23 cellular contexts compared by ENCODE assay signal in the genomic region with DNA sequence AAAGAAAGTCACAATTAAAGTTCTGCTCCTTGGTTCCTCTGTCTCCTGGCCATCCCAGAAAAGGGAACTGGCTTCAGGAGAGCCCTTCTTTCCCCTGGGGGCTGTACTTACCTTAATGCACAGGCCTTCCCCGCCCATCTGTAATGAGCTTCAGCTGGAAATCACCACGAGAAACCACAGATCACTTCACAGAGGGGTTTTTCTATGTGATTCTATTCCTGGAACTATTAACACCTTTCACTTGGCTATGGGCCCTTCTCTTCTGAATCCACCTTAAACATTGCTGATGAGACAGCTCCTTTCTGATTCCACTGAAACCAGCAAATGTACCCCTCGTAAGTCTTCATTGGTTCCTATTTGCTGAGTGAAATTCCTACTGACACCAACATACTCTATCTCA.
DNase-seq lines count a peak whose midpoint lies in the region; ATAC-seq, FAIRE-seq and TF ChIP-seq lines count a peak whose summit lies in the region.
"Had no signal": no experiment of that assay in that cellular context is flagged by ENCODE, and none has a peak within 500 bp of the region (broad histone marks: within the 10 kb centered on the region; RNA-seq: fewer than 3 reads in every experiment).

No MANE protein-coding gene starts in this region.

- H3K36me3 ChIP-seq in OCI-LY3 (replicated peaks; ENCODE audit: low read depth, low read length): no peaks in the 10 kb centered on the region
- H3K36me3 ChIP-seq: gastrocnemius medialis had no signal

- peak overlapping the region; percentile 67 for H3K4me3 ChIP-seq in OCI-LY3 (ENCODE audit: low read length)
- H3K4me3 ChIP-seq: gastrocnemius medialis had no signal

- ATAC-seq in GM19452 (IDR thresholded peaks at IDR 0.05; ENCODE audit: unreplicated experiment): peak; percentile 58
- ATAC-seq in HG02885 (IDR thresholded peaks at IDR 0.05; ENCODE audit: poor library complexity, unreplicated experiment): peak; percentile 63
- ATAC-seq: activated CD4-positive, alpha-beta T cell treated with anti-CD3 and anti-CD28 coated beads for 36 hours; gastrocnemius medialis; right cardiac atrium had no signal

- no peaks in the 10 kb centered on the region for H3K79me2 ChIP-seq in OCI-LY3 (ENCODE audit: low read length)

- no peaks in the 10 kb centered on the region for H3K27me3 ChIP-seq in OCI-LY3 (ENCODE audit: low read depth, low read length)
- H3K27me3 ChIP-seq: gastrocnemius medialis had no signal

- H3K9ac ChIP-seq in OCI-LY3 (ENCODE audit: low read length): peak overlapping the region; percentile 32; the same call in 1 of the 2 replicates

- TF ChIP-seq CTCF in OCI-LY3 (IDR thresholded peaks at IDR 0.05; ENCODE audit: low read depth, low read length): no peak

- TF ChIP-seq POLR2A in GM12891 (IDR thresholded peaks at IDR 0.05; ENCODE audit: low read depth, low read length): no peak

- H4K20me1 ChIP-seq in OCI-LY3 (ENCODE audit: insufficient read depth, low read length): no peaks in the 10 kb centered on the region

- no peak overlapping the region; the same call in 1 of the 2 replicates for H2AFZ ChIP-seq in OCI-LY3 (ENCODE audit: low read depth, low read length)

- H3K9me3 ChIP-seq in OCI-LY3 (ENCODE audit: insufficient read depth, low read length): no peaks in the 10 kb centered on the region
- H3K9me3 ChIP-seq: gastrocnemius medialis had no signal

- H3K4me2 ChIP-seq in OCI-LY3 (ENCODE audit: low read length): peak overlapping the region; percentile 75

- peak; percentile 50 for FAIRE-seq in GM12891 (lab: Jason Lieb, UNC)
- FAIRE-seq: TTC549 had no signal

- H3K4me1 ChIP-seq in OCI-LY3 (ENCODE audit: low read length): peaks cover 48% of the 10 kb centered on the region
- H3K4me1 ChIP-seq: gastrocnemius medialis had no signal

- peak overlapping the region; percentile 85 for H3K27ac ChIP-seq in OCI-LY3 (ENCODE audit: low read length)
- H3K27ac ChIP-seq: gastrocnemius medialis had no signal

- DNase-seq in GM12891 (ENCODE audit: insufficient read length, low spot score) (no peak), SHP77 (lab: John Stamatoyannopoulos, UW) (no peak), GM19238 (ENCODE audit: insufficient read length, low spot score) (no peak), C1 segment of cervical spinal cord (lab: John Stamatoyannopoulos, UW) (no peak)
- DNase-seq in activated CD4-positive, CD25-positive, alpha-beta regulatory T cell (lab: John Stamatoyannopoulos, UW): no peak
- DNase-seq: activated CD4-positive, alpha-beta T cell treated with anti-CD3 and anti-CD28 coated beads for 36 hours; activated CD8-positive, alpha-beta memory T cell treated with anti-CD3 and anti-CD28 coated beads, Interleukin-2, amount 50 U/mL, for 4 hours; activated effector memory CD4-positive, alpha-beta T cell treated with anti-CD3 and anti-CD28 coated beads, Interleukin-2, amount 50 U/mL, for 16 hours; amniotic stem cell; CD8-positive, alpha-beta memory T cell; central memory CD4-positive, alpha-beta T cell; gastrocnemius medialis; GOT3; naive B cell; NCI-H1048; NCI-H2081 treated with DMSO at 0.1 percent for 48 hours; NCI-H524; right cardiac atrium; SW 1271 had no signal

TF ChIP-seq in GM12891, 5 proteins besides CTCF, POLR2A, EP300 and RAD21:
- TF ChIP-seq PAX5 (IDR thresholded peaks at IDR 0.05; ENCODE audit: insufficient read depth, low read length, severe bottlenecking): no peak
- peak; percentile 78 for TF ChIP-seq SPI1 (IDR thresholded peaks at IDR 0.05; ENCODE audit: low read depth, low read length)
